In genomic region chr4:143396695-143397094, GRCh38 we compare ENCODE assay signal across 20 cellular contexts.
DNase-seq lines count a peak whose midpoint lies in the region; ATAC-seq and TF ChIP-seq lines count a peak whose summit lies in the region.
"Had no signal": no experiment of that assay in that cellular context is flagged by ENCODE, and none has a peak within 500 bp of the region (broad histone marks: within the 10 kb centered on the region; RNA-seq: fewer than 3 reads in every experiment).

No MANE protein-coding gene starts in this region.

- H3K4me1 ChIP-seq in cardiac muscle cell (ENCODE audit: low read depth) (peaks cover 20% of the 10 kb centered on the region), uterus (peaks cover 0 to 10% of the 10 kb centered on the region in 2 donors)

- POLR2A ChIA-PET in naive thymus-derived CD8-positive, alpha-beta T cell (lab: Charles Lee): no interaction called here

- TF ChIP-seq CTCF in cardiac muscle cell (IDR thresholded peaks at IDR 0.05; ENCODE audit: low read depth, low read length) (peak; percentile 12), astrocyte of the cerebellum (IDR thresholded peaks at IDR 0.05; ENCODE audit: low read depth, low read length, missing control alignments) (peak; percentile 3), foreskin fibroblast (IDR thresholded peaks at IDR 0.05; ENCODE audit: low read depth, low read length) (peak; percentile 12), uterus (IDR thresholded peaks at IDR 0.05) (no peak)

- no peaks in the 10 kb centered on the region for H3K36me3 Mint-ChIP-seq in naive thymus-derived CD8-positive, alpha-beta T cell
- H3K36me3 Mint-ChIP-seq: stimulated activated effector memory CD8-positive, alpha-beta T cell treated with anti-CD3 and anti-CD28 coated beads, Interleukin-12 subunit alpha, Interleukin-12 subunit beta, amount 100 ng/mL, for 72 hours had no signal

- H3K36me3 ChIP-seq in cardiac muscle cell: no peaks in the 10 kb centered on the region
- H3K36me3 ChIP-seq in uterus: no peaks in the 10 kb centered on the region
- H3K36me3 ChIP-seq: spleen, upper lobe of left lung had no signal

- no peak for DNase-seq in cardiac muscle cell (ENCODE audit: low read depth in 1 of 2, low spot score in 1 of 2)
- no peak for DNase-seq in cardiac septum (ENCODE audit: low spot score)
- DNase-seq in astrocyte of the cerebellum (ENCODE audit: low read depth): no peak
- no peak for DNase-seq in foreskin fibroblast
- no peak for DNase-seq in uterus
- no peak for DNase-seq in NCI-H446 treated with DMSO at 0.1 percent for 48 hours (lab: John Stamatoyannopoulos, UW)
- no peak for DNase-seq in naive thymus-derived CD8-positive, alpha-beta T cell
- DNase-seq: activated CD4-positive, alpha-beta T cell treated with anti-CD3 and anti-CD28 coated beads for 4 hours; activated CD8-positive, alpha-beta memory T cell treated with anti-CD3 and anti-CD28 coated beads, Interleukin-2, amount 50 U/mL, for 48 hours; aorta; GOT3; NCI-H187; NCI-H446; SHP77; spleen; T-helper 2 cell; upper lobe of left lung had no signal

- no peak overlapping the region for H3K27ac Mint-ChIP-seq in naive thymus-derived CD8-positive, alpha-beta T cell
- H3K27ac Mint-ChIP-seq: stimulated activated effector memory CD8-positive, alpha-beta T cell treated with anti-CD3 and anti-CD28 coated beads, Interleukin-12 subunit alpha, Interleukin-12 subunit beta, amount 100 ng/mL, for 72 hours had no signal

- H3K27me3 ChIP-seq in cardiac muscle cell (no peaks in the 10 kb centered on the region), uterus (no peaks in the 10 kb centered on the region)
- H3K27me3 ChIP-seq: spleen, upper lobe of left lung had no signal

- H3K9me3 ChIP-seq in cardiac muscle cell (ENCODE audit: low read depth) (no peaks in the 10 kb centered on the region), uterus (no peaks in the 10 kb centered on the region)
- H3K9me3 ChIP-seq: spleen, upper lobe of left lung had no signal

- intact Hi-C loops in cardiac septum (cut with DNase I): no loop called here
- intact Hi-C loops in uterus (cut with DNase I; ENCODE audit: low total_unique reads): no loop called here

- no peaks in the 10 kb centered on the region for H3K9me3 Mint-ChIP-seq in naive thymus-derived CD8-positive, alpha-beta T cell
- H3K9me3 Mint-ChIP-seq: stimulated activated effector memory CD8-positive, alpha-beta T cell treated with anti-CD3 and anti-CD28 coated beads, Interleukin-12 subunit alpha, Interleukin-12 subunit beta, amount 100 ng/mL, for 72 hours had no signal

- H3K27me3 Mint-ChIP-seq in naive thymus-derived CD8-positive, alpha-beta T cell: peaks cover 0 to 9% (median 3%) of the 10 kb centered on the region in 5 donors

- H3K4me1 Mint-ChIP-seq in naive thymus-derived CD8-positive, alpha-beta T cell: peaks cover 0 to 14% (median 0%) of the 10 kb centered on the region in 4 donors
- H3K4me1 Mint-ChIP-seq: stimulated activated effector memory CD8-positive, alpha-beta T cell treated with anti-CD3 and anti-CD28 coated beads, Interleukin-12 subunit alpha, Interleukin-12 subunit beta, amount 100 ng/mL, for 72 hours had no signal

- no peak overlapping the region for H3K4me3 Mint-ChIP-seq in naive thymus-derived CD8-positive, alpha-beta T cell
- H3K4me3 Mint-ChIP-seq: stimulated activated effector memory CD8-positive, alpha-beta T cell treated with anti-CD3 and anti-CD28 coated beads, Interleukin-12 subunit alpha, Interleukin-12 subunit beta, amount 100 ng/mL, for 72 hours had no signal

- in situ Hi-C loops in astrocyte of the cerebellum (cut with HindIII; ENCODE audit: low sequenced_read_pairs): no loop called here

- H3K27ac ChIP-seq in cardiac muscle cell (no peak overlapping the region), uterus (peak overlapping the region; percentile 9 to 93)
- H3K27ac ChIP-seq: spleen had no signal

- TF ChIP-seq POLR2A in uterus (IDR thresholded peaks at IDR 0.05): no peak

- no peak for ATAC-seq in naive thymus-derived CD8-positive, alpha-beta T cell
- no peak for ATAC-seq in HG03108 (IDR thresholded peaks at IDR 0.05; ENCODE audit: unreplicated experiment)
- ATAC-seq: GM12878; stimulated activated effector memory CD8-positive, alpha-beta T cell treated with anti-CD3 and anti-CD28 coated beads, Interleukin-12 subunit alpha, Interleukin-12 subunit beta, amount 100 ng/mL, for 72 hours had no signal

- no peak overlapping the region for H3K4me3 ChIP-seq in cardiac muscle cell
- H3K4me3 ChIP-seq in astrocyte of the cerebellum (ENCODE audit: low read depth, low read length): no peak overlapping the region
- no peak overlapping the region for H3K4me3 ChIP-seq in foreskin fibroblast (ENCODE audit: low read depth in 1 of 2, low read length in 2 of 2)
- H3K4me3 ChIP-seq in uterus: no peak overlapping the region
- H3K4me3 ChIP-seq: GM12878, spleen, upper lobe of left lung had no signal

Comparison
In these comparisons a context has a peak if more than half of its experiments do, and no peak if none do; other contexts are left out.
1. CTCF ChIP-seq: peak in cardiac muscle cell (single experiment), astrocyte of the cerebellum (single experiment) and foreskin fibroblast (single experiment); none in uterus (0 of 4).